36 cellular contexts compared by ENCODE assay signal in the genomic region with DNA sequence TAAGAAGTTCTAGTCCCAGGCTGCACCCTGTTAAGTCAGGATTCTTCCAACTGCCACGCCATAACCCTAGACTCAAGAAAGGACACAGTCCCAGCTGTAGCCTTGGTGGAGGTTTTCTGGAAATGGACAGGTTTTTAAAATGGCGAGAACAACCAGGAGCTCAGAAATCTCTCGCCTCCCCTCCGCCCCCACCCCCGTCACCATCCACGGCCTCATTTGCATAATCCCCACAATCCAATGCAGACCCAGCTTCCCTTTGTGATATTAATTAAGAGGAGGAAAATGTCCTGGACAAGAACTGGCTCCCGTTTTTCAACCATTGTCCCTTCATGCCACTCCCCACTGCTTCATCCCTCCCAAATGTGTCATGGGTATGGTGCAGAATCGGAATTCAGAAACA. TPM values are rescaled to one million over a fixed set of nuclear protein-coding genes. Genes with fewer than 3 reads are reported as not detected.
"Had no signal": no experiment of that assay in that cellular context is flagged by ENCODE, and none has a peak within 500 bp of the region (broad histone marks: within the 10 kb centered on the region; RNA-seq: fewer than 3 reads in every experiment).

No MANE protein-coding gene starts in this region.

- H3K27ac ChIP-seq: adrenal gland, body of pancreas, esophagus muscularis mucosa, foreskin keratinocyte, gastrocnemius medialis, heart left ventricle, WERI-Rb-1 had no signal

- H3K36me3 ChIP-seq: adrenal gland, esophagus muscularis mucosa, gastrocnemius medialis, heart left ventricle, WERI-Rb-1 had no signal

- H3K27me3 ChIP-seq: adrenal gland, body of pancreas, esophagus muscularis mucosa, gastrocnemius medialis, heart left ventricle had no signal

- H3K4me1 Mint-ChIP-seq: activated B cell treated with CpG ODN at 0.5 μM for 24 hours; activated naive CD4-positive, alpha-beta T cell treated with anti-CD3 and anti-CD28 coated beads, Interleukin-2, amount 50 U/mL, for 24 hours; activated naive CD8-positive, alpha-beta T cell treated with anti-CD3 and anti-CD28 coated beads for 36 hours; activated naive CD8-positive, alpha-beta T cell treated with anti-CD3 and anti-CD28 coated beads, Interleukin-2, amount 50 U/mL, for 24 hours had no signal

- H3K4me1 ChIP-seq: adrenal gland, body of pancreas, esophagus muscularis mucosa, foreskin keratinocyte, gastrocnemius medialis, heart left ventricle had no signal

- DNase-seq: activated B cell treated with CpG ODN at 0.5 μM for 24 hours; activated CD4-positive, alpha-beta T cell treated with anti-CD3 and anti-CD28 coated beads for 48 hours; activated CD4-positive, alpha-beta T cell treated with anti-CD3 and anti-CD28 coated beads, Interleukin-2, amount 50 U/mL, for 1 hour; activated CD4-positive, alpha-beta T cell treated with anti-CD3 and anti-CD28 coated beads, Interleukin-2, amount 50 U/mL, for 48 hours; activated CD8-positive, alpha-beta memory T cell treated with anti-CD3 and anti-CD28 coated beads for 24 hours; activated CD8-positive, alpha-beta T cell treated with anti-CD3 and anti-CD28 coated beads for 36 hours; activated effector memory CD4-positive, alpha-beta T cell treated with anti-CD3 and anti-CD28 coated beads, Interleukin-2, amount 50 U/mL, for 16 hours; activated naive CD4-positive, alpha-beta T cell treated with anti-CD3 and anti-CD28 coated beads for 36 hours; activated naive CD8-positive, alpha-beta T cell treated with anti-CD3 and anti-CD28 coated beads for 36 hours; activated naive CD8-positive, alpha-beta T cell treated with anti-CD3 and anti-CD28 coated beads, Interleukin-2, amount 50 U/mL, for 24 hours; activated T-cell treated with anti-CD3 and anti-CD28 coated beads, Interleukin-2, amount 50 U/mL, for 1 hour; activated T-cell treated with anti-CD3 and anti-CD28 coated beads, Interleukin-2, amount 50 U/mL, for 48 hours; adrenal gland; amygdala; aorta; body of pancreas; cortex of kidney; dermis blood vessel endothelial cell; effector CD4-positive, alpha-beta T cell; effector memory CD8-positive, alpha-beta T cell; erythroblast; foreskin keratinocyte; gastrocnemius medialis; glutamatergic neuron; heart left ventricle; T-helper 17 cell; T1000; WERI-Rb-1 had no signal

- H3K4me3 ChIP-seq: adrenal gland, body of pancreas, esophagus muscularis mucosa, gastrocnemius medialis, heart left ventricle had no signal

- ATAC-seq: activated CD4-positive, CD25-positive, alpha-beta regulatory T cell treated with anti-CD3 and anti-CD28 coated beads, Interleukin-2, amount 50 U/mL, for 24 hours; activated CD8-positive, alpha-beta T cell treated with anti-CD3 and anti-CD28 coated beads for 36 hours; activated naive CD8-positive, alpha-beta T cell treated with anti-CD3 and anti-CD28 coated beads, Interleukin-2, amount 50 U/mL, for 24 hours; body of pancreas; effector memory CD8-positive, alpha-beta T cell; foreskin keratinocyte; gastrocnemius medialis; heart left ventricle; T-helper 17 cell had no signal

- H3K9me3 ChIP-seq: adrenal gland, body of pancreas, esophagus muscularis mucosa, gastrocnemius medialis, heart left ventricle had no signal

- H3K27me3 Mint-ChIP-seq: activated naive CD8-positive, alpha-beta T cell treated with anti-CD3 and anti-CD28 coated beads for 36 hours had no signal

- H3K36me3 Mint-ChIP-seq: activated naive CD4-positive, alpha-beta T cell treated with anti-CD3 and anti-CD28 coated beads, Interleukin-2, amount 50 U/mL, for 24 hours; activated naive CD8-positive, alpha-beta T cell treated with anti-CD3 and anti-CD28 coated beads for 36 hours had no signal

- H3K9me3 Mint-ChIP-seq: activated B cell treated with CpG ODN at 0.5 μM for 24 hours; activated CD8-positive, alpha-beta T cell treated with anti-CD3 and anti-CD28 coated beads for 36 hours; activated naive CD4-positive, alpha-beta T cell treated with anti-CD3 and anti-CD28 coated beads for 36 hours; activated naive CD4-positive, alpha-beta T cell treated with anti-CD3 and anti-CD28 coated beads, Interleukin-2, amount 50 U/mL, for 24 hours; activated naive CD8-positive, alpha-beta T cell treated with anti-CD3 and anti-CD28 coated beads for 36 hours; activated naive CD8-positive, alpha-beta T cell treated with anti-CD3 and anti-CD28 coated beads, Interleukin-2, amount 50 U/mL, for 24 hours; activated T-helper 1 cell treated with anti-CD3 and anti-CD28 coated beads, Interleukin-12 subunit alpha, Interleukin-12 subunit beta, Interleukin-2, Interleukin-4 antibody, amounts not matched to agents 30 ng/mL and 10 ng/mL and 1 ng/mL, durations not matched to agents 14 hours and 24 hours and 36 hours; activated T-helper 2 cell treated with anti-CD3 and anti-CD28 coated beads, Interferon-gamma antibody, Interleukin-2, Interleukin-4, amounts not matched to agents 10 μg/mL and 5 μg/mL and 100 μg/mL, durations not matched to agents 14 hours and 24 hours and 36 hours; effector memory CD8-positive, alpha-beta T cell; T-helper 2 cell treated with Interferon-gamma antibody and Interleukin-4, amounts not matched to agents 5 μg/mL and 100 μg/mL, for 36 hours had no signal

- H3K27ac Mint-ChIP-seq: activated B cell treated with CpG ODN at 0.5 μM for 24 hours; activated CD8-positive, alpha-beta T cell treated with anti-CD3 and anti-CD28 coated beads for 36 hours; activated naive CD4-positive, alpha-beta T cell treated with anti-CD3 and anti-CD28 coated beads for 36 hours; activated naive CD4-positive, alpha-beta T cell treated with anti-CD3 and anti-CD28 coated beads, Interleukin-2, amount 50 U/mL, for 24 hours; activated naive CD8-positive, alpha-beta T cell treated with anti-CD3 and anti-CD28 coated beads for 36 hours; activated naive CD8-positive, alpha-beta T cell treated with anti-CD3 and anti-CD28 coated beads, Interleukin-2, amount 50 U/mL, for 24 hours; activated T-helper 1 cell treated with anti-CD3 and anti-CD28 coated beads, Interleukin-12 subunit alpha, Interleukin-12 subunit beta, Interleukin-2, Interleukin-4 antibody, amounts not matched to agents 30 ng/mL and 10 ng/mL and 1 ng/mL, durations not matched to agents 14 hours and 24 hours and 36 hours; activated T-helper 2 cell treated with anti-CD3 and anti-CD28 coated beads, Interferon-gamma antibody, Interleukin-2, Interleukin-4, amounts not matched to agents 10 μg/mL and 5 μg/mL and 100 μg/mL, durations not matched to agents 14 hours and 24 hours and 36 hours; effector memory CD8-positive, alpha-beta T cell; T-helper 17 cell; T-helper 2 cell treated with Interferon-gamma antibody and Interleukin-4, amounts not matched to agents 5 μg/mL and 100 μg/mL, for 36 hours had no signal

- FAIRE-seq: colon had no signal

- H3K4me3 Mint-ChIP-seq: activated B cell treated with CpG ODN at 0.5 μM for 24 hours; activated CD8-positive, alpha-beta T cell treated with anti-CD3 and anti-CD28 coated beads for 36 hours; activated naive CD4-positive, alpha-beta T cell treated with anti-CD3 and anti-CD28 coated beads for 36 hours; activated naive CD4-positive, alpha-beta T cell treated with anti-CD3 and anti-CD28 coated beads, Interleukin-2, amount 50 U/mL, for 24 hours; activated naive CD8-positive, alpha-beta T cell treated with anti-CD3 and anti-CD28 coated beads for 36 hours; activated naive CD8-positive, alpha-beta T cell treated with anti-CD3 and anti-CD28 coated beads, Interleukin-2, amount 50 U/mL, for 24 hours; activated T-helper 1 cell treated with anti-CD3 and anti-CD28 coated beads, Interleukin-12 subunit alpha, Interleukin-12 subunit beta, Interleukin-2, Interleukin-4 antibody, amounts not matched to agents 30 ng/mL and 10 ng/mL and 1 ng/mL, durations not matched to agents 14 hours and 24 hours and 36 hours; effector memory CD8-positive, alpha-beta T cell; T-helper 17 cell; T-helper 2 cell treated with Interferon-gamma antibody and Interleukin-4, amounts not matched to agents 5 μg/mL and 100 μg/mL, for 36 hours had no signal

RNA-seq across cellular contexts. Expression of a gene that starts 11.0 kb away (rescaled TPM):
- total RNA-seq: activated naive CD4-positive, alpha-beta T cell treated with anti-CD3 and anti-CD28 coated beads for 36 hours; activated T-helper 1 cell treated with anti-CD3 and anti-CD28 coated beads, Interleukin-12 subunit alpha, Interleukin-12 subunit beta, Interleukin-2, Interleukin-4 antibody, amounts not matched to agents 30 ng/mL and 10 ng/mL and 1 ng/mL, durations not matched to agents 14 hours and 24 hours and 36 hours; activated T-helper 2 cell treated with anti-CD3 and anti-CD28 coated beads, Interferon-gamma antibody, Interleukin-2, Interleukin-4, amounts not matched to agents 10 μg/mL and 5 μg/mL and 100 μg/mL, durations not matched to agents 14 hours and 24 hours and 36 hours had no signal

RNA-seq across cellular contexts. Expression of a gene that starts 46.6 kb away (rescaled TPM):
- total RNA-seq: activated B cell treated with CpG ODN at 0.5 μM for 24 hours; activated CD8-positive, alpha-beta T cell treated with anti-CD3 and anti-CD28 coated beads for 36 hours; activated naive CD4-positive, alpha-beta T cell treated with anti-CD3 and anti-CD28 coated beads for 36 hours; activated naive CD8-positive, alpha-beta T cell treated with anti-CD3 and anti-CD28 coated beads for 36 hours; activated T-helper 1 cell treated with anti-CD3 and anti-CD28 coated beads, Interleukin-12 subunit alpha, Interleukin-12 subunit beta, Interleukin-2, Interleukin-4 antibody, amounts not matched to agents 30 ng/mL and 10 ng/mL and 1 ng/mL, durations not matched to agents 14 hours and 24 hours and 36 hours; activated T-helper 2 cell treated with anti-CD3 and anti-CD28 coated beads, Interferon-gamma antibody, Interleukin-2, Interleukin-4, amounts not matched to agents 10 μg/mL and 5 μg/mL and 100 μg/mL, durations not matched to agents 14 hours and 24 hours and 36 hours; chondrocyte; dermis blood vessel endothelial cell; foreskin keratinocyte; T-helper 17 cell had no signal
- polyA plus RNA-seq: foreskin keratinocyte had no signal

RNA-seq across cellular contexts. Expression of a gene that starts 56.2 kb away (rescaled TPM):
- total RNA-seq: activated B cell treated with CpG ODN at 0.5 μM for 24 hours; activated CD8-positive, alpha-beta T cell treated with anti-CD3 and anti-CD28 coated beads for 36 hours; activated naive CD4-positive, alpha-beta T cell treated with anti-CD3 and anti-CD28 coated beads for 36 hours; activated naive CD8-positive, alpha-beta T cell treated with anti-CD3 and anti-CD28 coated beads for 36 hours; activated T-helper 1 cell treated with anti-CD3 and anti-CD28 coated beads, Interleukin-12 subunit alpha, Interleukin-12 subunit beta, Interleukin-2, Interleukin-4 antibody, amounts not matched to agents 30 ng/mL and 10 ng/mL and 1 ng/mL, durations not matched to agents 14 hours and 24 hours and 36 hours; activated T-helper 2 cell treated with anti-CD3 and anti-CD28 coated beads, Interferon-gamma antibody, Interleukin-2, Interleukin-4, amounts not matched to agents 10 μg/mL and 5 μg/mL and 100 μg/mL, durations not matched to agents 14 hours and 24 hours and 36 hours; chondrocyte; dermis blood vessel endothelial cell; foreskin keratinocyte; T-helper 17 cell had no signal
- polyA plus RNA-seq: foreskin keratinocyte had no signal
